ENCODE assay signal across 8 cellular contexts in the genomic region with DNA sequence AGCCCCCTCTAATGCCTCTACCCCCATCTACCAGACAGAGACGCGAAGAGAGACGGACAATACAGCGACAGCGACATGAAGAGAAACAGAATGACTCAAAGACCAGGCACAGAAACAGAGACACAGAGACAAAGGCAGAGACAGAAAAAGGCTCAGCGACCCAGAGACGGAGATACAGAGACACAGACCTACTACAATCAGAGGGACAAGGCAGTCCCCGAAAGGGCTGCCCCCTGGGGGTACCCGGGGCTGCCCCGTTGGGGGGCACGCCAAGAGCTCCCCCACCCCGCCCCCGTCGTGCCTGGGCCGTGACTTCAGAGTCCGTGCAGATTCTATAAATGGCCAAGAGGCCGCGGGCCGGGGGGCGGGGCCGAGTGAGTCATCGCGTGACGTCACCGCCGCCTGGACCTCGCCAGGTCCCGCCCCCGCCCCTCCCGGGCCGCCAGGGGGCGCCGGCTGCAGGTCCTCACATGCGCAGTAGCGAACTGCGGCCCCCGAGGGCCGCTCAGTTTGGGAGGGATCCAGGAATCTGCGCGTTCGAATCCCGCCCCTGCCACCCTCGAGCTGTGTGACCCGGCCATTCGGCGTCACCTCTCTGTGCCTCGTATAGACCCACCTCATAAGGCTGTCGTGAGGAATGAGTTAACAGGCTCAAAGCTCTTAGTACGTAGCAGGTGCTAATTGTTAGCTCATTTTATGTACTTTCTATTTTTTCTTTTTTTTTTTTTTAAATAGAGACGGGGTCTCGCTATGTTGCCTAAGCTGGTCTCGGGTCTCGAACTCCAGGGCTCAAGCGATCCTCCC. TPM values are rescaled to one million over a fixed set of nuclear protein-coding genes. Genes with fewer than 3 reads are reported as not detected.
DNase-seq lines count a peak whose midpoint lies in the region; ATAC-seq and TF ChIP-seq lines count a peak whose summit lies in the region.

No MANE protein-coding gene starts in this region.

- H3K27ac ChIP-seq in 22Rv1 (peak overlapping the region; percentile 30; the same call in 1 of the 2 replicates), esophagus squamous epithelium (peak overlapping the region; percentile 65 to 92 (median 88))

- peak in 2 of 4 donors; percentile 52 to 71 for TF ChIP-seq POLR2A in esophagus squamous epithelium (IDR thresholded peaks at IDR 0.05)

- 18 to 25% methylated on average over 27 to 33 of the region's 54 CpGs for WGBS in esophagus squamous epithelium, 2 donors

- H3K4me3 ChIP-seq in esophagus squamous epithelium, result peak overlapping the region in 3 of 4 donors; percentile 33 to 65 (median 42)

- peaks cover 0 to 25% (median 2%) of the 10 kb centered on the region in 4 donors for H3K27me3 ChIP-seq in esophagus squamous epithelium

- H3K4me1 ChIP-seq in esophagus squamous epithelium, result peaks cover 5 to 39% (median 18%) of the 10 kb centered on the region in 3 donors

- intact Hi-C loops in esophagus squamous epithelium (cut with DNase I), result no loop called here

- TF ChIP-seq CTCF in 22Rv1 (IDR thresholded peaks at IDR 0.05) (peak; percentile 86), esophagus squamous epithelium (IDR thresholded peaks at IDR 0.05) (peak; percentile 87 to 94 (median 91))

- H3K9me3 ChIP-seq in esophagus squamous epithelium, result no peaks in the 10 kb centered on the region

- ATAC-seq in GM18498 (IDR thresholded peaks at IDR 0.05; ENCODE audit: unreplicated experiment), result peak; percentile 59

- no peaks in the 10 kb centered on the region for H3K36me3 ChIP-seq in esophagus squamous epithelium

- DNase-seq in HUDEP-2 (lab: John Stamatoyannopoulos, UW; ENCODE audit: unreplicated experiment in 76 of 76) (peak in 75 of 76 experiments; percentile 16 to 96 (median 87)), esophagus squamous epithelium (lab: John Stamatoyannopoulos, UW) (peak; percentile 45), myocyte (ENCODE audit: low read depth) (peak; percentile 79)
- peak; percentile 91 to 93 for DNase-seq in activated T-cell treated with anti-CD3 and anti-CD28 coated beads, Interleukin-2, amount 50 U/mL, for 48 hours
- peak; percentile 62 to 68 for DNase-seq in stimulated activated CD8-positive, alpha-beta memory T cell treated with anti-CD3 and anti-CD28 coated beads, Interleukin-7, amount 100 ng/mL, for 1 hour (ENCODE audit: low read depth in 2 of 2)

TF ChIP-seq in PFSK-1, 5 proteins besides CTCF, POLR2A, EP300 and RAD21:
- TF ChIP-seq POLR2AphosphoS5 (IDR thresholded peaks at IDR 0.05; ENCODE audit: low read depth, low read length) (peak; percentile 73; the same call in 1 of the 2 replicates), SIN3A (IDR thresholded peaks at IDR 0.05; ENCODE audit: borderline replicate concordance, insufficient read depth, low read length) (no peak), TAF1 (IDR thresholded peaks at IDR 0.05; ENCODE audit: borderline replicate concordance, insufficient read depth, low read length) (peak; percentile 47; the same call in 1 of the 2 replicates), FOXP2 (optimal IDR thresholded peaks at IDR 0.05; ENCODE audit: borderline replicate concordance, extremely low read depth, extremely low read length, insufficient read depth) (peak; percentile 71)
- TF ChIP-seq, protein P1, sequence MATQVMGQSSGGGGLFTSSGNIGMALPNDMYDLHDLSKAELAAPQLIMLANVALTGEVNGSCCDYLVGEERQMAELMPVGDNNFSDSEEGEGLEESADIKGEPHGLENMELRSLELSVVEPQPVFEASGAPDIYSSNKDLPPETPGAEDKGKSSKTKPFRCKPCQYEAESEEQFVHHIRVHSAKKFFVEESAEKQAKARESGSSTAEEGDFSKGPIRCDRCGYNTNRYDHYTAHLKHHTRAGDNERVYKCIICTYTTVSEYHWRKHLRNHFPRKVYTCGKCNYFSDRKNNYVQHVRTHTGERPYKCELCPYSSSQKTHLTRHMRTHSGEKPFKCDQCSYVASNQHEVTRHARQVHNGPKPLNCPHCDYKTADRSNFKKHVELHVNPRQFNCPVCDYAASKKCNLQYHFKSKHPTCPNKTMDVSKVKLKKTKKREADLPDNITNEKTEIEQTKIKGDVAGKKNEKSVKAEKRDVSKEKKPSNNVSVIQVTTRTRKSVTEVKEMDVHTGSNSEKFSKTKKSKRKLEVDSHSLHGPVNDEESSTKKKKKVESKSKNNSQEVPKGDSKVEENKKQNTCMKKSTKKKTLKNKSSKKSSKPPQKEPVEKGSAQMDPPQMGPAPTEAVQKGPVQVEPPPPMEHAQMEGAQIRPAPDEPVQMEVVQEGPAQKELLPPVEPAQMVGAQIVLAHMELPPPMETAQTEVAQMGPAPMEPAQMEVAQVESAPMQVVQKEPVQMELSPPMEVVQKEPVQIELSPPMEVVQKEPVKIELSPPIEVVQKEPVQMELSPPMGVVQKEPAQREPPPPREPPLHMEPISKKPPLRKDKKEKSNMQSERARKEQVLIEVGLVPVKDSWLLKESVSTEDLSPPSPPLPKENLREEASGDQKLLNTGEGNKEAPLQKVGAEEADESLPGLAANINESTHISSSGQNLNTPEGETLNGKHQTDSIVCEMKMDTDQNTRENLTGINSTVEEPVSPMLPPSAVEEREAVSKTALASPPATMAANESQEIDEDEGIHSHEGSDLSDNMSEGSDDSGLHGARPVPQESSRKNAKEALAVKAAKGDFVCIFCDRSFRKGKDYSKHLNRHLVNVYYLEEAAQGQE (IDR thresholded peaks at IDR 0.05; ENCODE audit: insufficient read depth in 1 of 2, low read depth in 2 of 2, low read length in 2 of 2), result no peak

RNA-seq across cellular contexts. Expression of a gene that starts 2.7 kb away (rescaled TPM):
- polyA plus RNA-seq in PFSK-1 (2012; ENCODE audit: insufficient read length, low read depth), result 1.1 TPM
- total RNA-seq in esophagus squamous epithelium (100 to 1,000 TPM in 1 of 4 donors, 10 to 100 TPM in 3; 20.4 to 437 (median 45.0) TPM), myocyte (2.0 and 6.3 TPM in 2 replicates)
- 0.66 TPM for polyA plus RNA-seq in myocyte (2012)

RNA-seq across cellular contexts. Expression of a gene that starts 7.1 kb away (rescaled TPM):
- polyA plus RNA-seq in PFSK-1 (2012; ENCODE audit: insufficient read length, low read depth), result 129 TPM
- 10 to 100 TPM; 41.4 to 47.1 (median 43.1) TPM for total RNA-seq in esophagus squamous epithelium
- total RNA-seq in myocyte, result 42.2 and 52.7 TPM in 2 replicates
- 30.2 TPM for polyA plus RNA-seq in myocyte (2012)

RNA-seq across cellular contexts. Expression of a gene that starts 23.0 kb away (rescaled TPM):
- polyA plus RNA-seq in PFSK-1 (2012; ENCODE audit: insufficient read length, low read depth), result 64.8 TPM
- total RNA-seq in esophagus squamous epithelium (10 to 100 TPM; 21.7 to 31.6 (median 28.6) TPM), myocyte (15.0 and 23.9 TPM in 2 replicates)
- polyA plus RNA-seq in myocyte (2012), result 48.4 TPM

RNA-seq across cellular contexts. Expression of a gene that starts 30.4 kb away (rescaled TPM):
- 15.6 TPM for polyA plus RNA-seq in PFSK-1 (2012; ENCODE audit: insufficient read length, low read depth)
- total RNA-seq in esophagus squamous epithelium (10 to 100 TPM in 1 of 4 donors, 1 to 10 TPM in 3; 3.6 to 10.2 (median 5.0) TPM), myocyte (5.0 and 5.9 TPM in 2 replicates)
- polyA plus RNA-seq in myocyte (2012), result 7.8 TPM

RNA-seq across cellular contexts. Expression of a gene that starts 41.5 kb away (rescaled TPM):
- 3.7 TPM for polyA plus RNA-seq in PFSK-1 (2012; ENCODE audit: insufficient read length, low read depth)
- total RNA-seq in esophagus squamous epithelium (10 to 100 TPM; 12.2 to 61.9 (median 33.0) TPM), myocyte (0.52 and 1.4 TPM in 2 replicates)
- 0.30 TPM for polyA plus RNA-seq in myocyte (2012)

Comparison
In these comparisons a context has a peak if more than half of its experiments do, and no peak if none do; other contexts are left out.
1. Peak in every context shown above with its lines: DNase-seq, ATAC-seq, H3K4me3 ChIP-seq and H3K27ac ChIP-seq.